8 cellular contexts compared by ENCODE assay signal in the genomic region with DNA sequence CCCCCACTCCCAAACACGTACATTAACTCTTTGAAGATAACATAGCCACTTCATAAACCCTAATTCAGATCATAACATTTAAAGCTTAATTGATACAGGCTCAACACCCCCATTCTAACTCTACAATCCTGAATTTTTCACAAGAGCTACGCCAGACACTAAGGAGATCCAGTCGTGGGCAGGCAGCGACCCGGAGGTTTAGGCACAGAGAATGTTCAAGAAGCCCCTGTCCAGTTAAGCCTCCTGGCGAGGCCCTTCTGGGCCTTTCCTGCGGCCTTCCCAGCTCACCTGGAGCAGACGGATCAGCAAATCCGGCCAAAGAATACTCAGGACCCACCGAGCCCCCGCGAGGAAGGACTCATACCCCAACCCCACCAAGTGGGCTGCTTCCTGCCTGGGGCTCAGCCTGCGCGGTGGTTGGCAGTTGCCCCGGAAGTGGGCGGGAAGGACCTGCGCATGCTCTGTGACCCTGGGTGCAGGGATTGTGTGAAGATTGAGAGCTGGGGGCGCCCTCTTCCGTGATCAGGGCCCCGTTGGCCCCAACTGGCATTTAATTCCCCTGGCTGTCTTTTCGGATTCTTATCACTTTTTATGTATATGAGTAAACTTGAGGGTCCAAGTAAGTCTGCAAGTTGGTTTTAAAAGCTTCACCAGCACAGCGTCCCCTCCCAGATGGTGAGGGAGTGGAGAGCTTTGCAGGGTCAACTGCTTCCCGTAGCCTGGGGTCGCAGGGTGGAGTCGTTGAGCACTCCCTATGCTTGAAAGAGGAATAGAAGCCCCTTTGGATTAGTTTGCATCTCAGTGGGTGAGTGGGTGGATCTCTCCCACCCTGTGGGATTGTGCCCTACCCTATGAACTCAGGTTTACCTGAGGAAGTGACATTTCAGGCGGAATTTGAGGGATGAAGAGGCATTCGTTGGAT. TPM values are rescaled to one million over a fixed set of nuclear protein-coding genes. Genes with fewer than 3 reads are reported as not detected.
A peak's percentile ranks its signal among the peaks of the same experiment; 100 is the strongest.
DNase-seq lines count a peak whose midpoint lies in the region; ATAC-seq and TF ChIP-seq lines count a peak whose summit lies in the region.

TRIM61 (minus strand) TSS at position 415 of the 922 bp plus-strand sequence. CDS start 7,655 bp downstream, outside the sequence.

- H3K4me3 ChIP-seq in OCI-LY1 (ENCODE audit: low read depth, low read length, poor library complexity, severe bottlenecking) (peak within 1 kb of the TSS; percentile 90), adipocyte (ENCODE audit: low read length) (peak within 1 kb of the TSS; percentile 90), HAP-1 (no peak within 1 kb of the TSS)

- peaks cover 14% of the 10 kb centered on the region for H3K4me1 ChIP-seq in OCI-LY1 (ENCODE audit: insufficient read depth, low read length, severe bottlenecking)
- H3K4me1 ChIP-seq in adipocyte (ENCODE audit: control insufficient read depth, insufficient read depth, low read length) = no peaks in the 10 kb centered on the region
- H3K4me1 ChIP-seq in HAP-1 = no peaks in the 10 kb centered on the region

- H3K27me3 ChIP-seq in OCI-LY1 (ENCODE audit: insufficient read depth, low read length) = no peaks in the 10 kb centered on the region
- no peaks in the 10 kb centered on the region for H3K27me3 ChIP-seq in adipocyte (replicated peaks; ENCODE audit: control insufficient read depth, insufficient read depth, low read length)
- no peaks in the 10 kb centered on the region for H3K27me3 ChIP-seq in HAP-1 (ENCODE audit: low read depth)

- peaks cover 2% of the 10 kb centered on the region in 3 donors for H3K27me3 Mint-ChIP-seq in immature natural killer cell (ENCODE audit: low read depth in 3 of 3)

- H3F3A ChIP-seq in OCI-LY1 (ENCODE audit: insufficient read depth, low read length) = no peaks in the 10 kb centered on the region

- H3K36me3 Mint-ChIP-seq in immature natural killer cell = peaks cover 0 to 4% (median 3%) of the 10 kb centered on the region in 3 donors

- peak; percentile 98 for ATAC-seq in GM21737 (IDR thresholded peaks at IDR 0.05; ENCODE audit: unreplicated experiment)

- in situ Hi-C loops in HAP-1 (cut with MboI; ENCODE audit: low sequenced_read_pairs) = no loop called here

- peak within 1 kb of the TSS; percentile 83 for H2AFZ ChIP-seq in OCI-LY1 (ENCODE audit: low read length)

- H3K27ac Mint-ChIP-seq in immature natural killer cell = peak within 1 kb of the TSS; percentile 5 to 93 (median 80)

- DNase-seq in ELR (ENCODE audit: low read depth) = peak; percentile 10
- DNase-seq in adipocyte (ENCODE audit: low read depth) = no peak
- peak; percentile 25 to 64 (median 47) for DNase-seq in immature natural killer cell
- DNase-seq in stimulated activated CD4-positive, alpha-beta T cell treated with anti-CD3 and anti-CD28 coated beads, Interleukin-4, amount 100 ng/mL, for 4 hours = peak; percentile 33 to 35
- no peak for DNase-seq in HAP-1 (ENCODE audit: low spot score in 2 of 2)
- DNase-seq in GOT3 (lab: John Stamatoyannopoulos, UW) = no peak

- H4K20me1 ChIP-seq in OCI-LY1 (ENCODE audit: insufficient read depth, low read length) = no peaks in the 10 kb centered on the region

- H3K9me3 ChIP-seq in OCI-LY1 (ENCODE audit: low read length) = no peaks in the 10 kb centered on the region
- H3K9me3 ChIP-seq in adipocyte (ENCODE audit: control insufficient read depth, low read length) = no peaks in the 10 kb centered on the region
- no peaks in the 10 kb centered on the region for H3K9me3 ChIP-seq in HAP-1

- H3K9me3 Mint-ChIP-seq in immature natural killer cell = peaks cover 0 to 8% (median 0%) of the 10 kb centered on the region in 6 donors

- peak within 1 kb of the TSS; percentile 84 to 92 (median 87) for H3K4me3 Mint-ChIP-seq in immature natural killer cell

- H3K4me2 ChIP-seq in OCI-LY1 (ENCODE audit: low read length) = peak within 1 kb of the TSS; percentile 88

- peak; percentile 61; the same call in 1 of the 2 replicates for TF ChIP-seq CTCF in OCI-LY1 (IDR thresholded peaks at IDR 0.05; ENCODE audit: low read length)

- H3K9me2 ChIP-seq in OCI-LY1 (ENCODE audit: low read depth, low read length) = no peaks in the 10 kb centered on the region

- H3K9ac ChIP-seq in OCI-LY1 (ENCODE audit: low read length) (peak within 1 kb of the TSS; percentile 91), adipocyte (ENCODE audit: low read length) (peak within 1 kb of the TSS; percentile 86)

- H3K36me3 ChIP-seq in OCI-LY1 (ENCODE audit: insufficient read depth, low read length) (peaks cover 26% of the 10 kb centered on the region), adipocyte (ENCODE audit: control insufficient read depth, insufficient read depth, low read length, severe bottlenecking) (no peaks in the 10 kb centered on the region), HAP-1 (replicated peaks) (no peaks in the 10 kb centered on the region)

- H3K4me1 Mint-ChIP-seq in immature natural killer cell = peaks cover 17 to 22% of the 10 kb centered on the region in 2 donors

- H3K27ac ChIP-seq in OCI-LY1 (ENCODE audit: low read depth, low read length, poor library complexity, severe bottlenecking) = no peak within 1 kb of the TSS

- H3K79me2 ChIP-seq in OCI-LY1 (ENCODE audit: insufficient read depth, low read length) = peaks cover 9% of the 10 kb centered on the region; the same call in 1 of the 2 replicates

RNA-seq across cellular contexts. Expression of gene TRIM61, which starts in this region (rescaled TPM):
- polyA plus RNA-seq in immature natural killer cell = 1 to 10 TPM in 2 of 3 donors, not detected in 1; 1.8 to 2.5 TPM

Comparison
In these comparisons a context has a peak if more than half of its experiments do, and no peak if none do; other contexts are left out.
1. DNase-seq: peak in ELR (single experiment), immature natural killer cell (3 of 3) and stimulated activated CD4-positive, alpha-beta T cell treated with anti-CD3 and anti-CD28 coated beads, Interleukin-4, amount 100 ng/mL, for 4 hours (2 of 2); none in adipocyte (single experiment), HAP-1 (0 of 2) and GOT3 (single experiment).